Comparison of ENCODE assay signal across 8 cellular contexts in genomic region chr1:44674113-44675000, GRCh38. TPM values are rescaled to one million over a fixed set of nuclear protein-coding genes. Genes with fewer than 3 reads are reported as not detected.
DNase-seq lines count a peak whose midpoint lies in the region; ATAC-seq and TF ChIP-seq lines count a peak whose summit lies in the region.

Gene ARMH1, plus strand, starts transcription at chr1:44674714. Its CDS starts 14,984 bp downstream, at chr1:44689698.
Gene TMEM53, minus strand, starts transcription at chr1:44674481. Its CDS starts 90 bp downstream, at chr1:44674391.

- peak within 1 kb of the TSS; percentile 59 for H3K4me3 ChIP-seq in BE2C (ENCODE audit: low read depth, low read length)

- peak within 1 kb of the TSS; percentile 97 for H3K27ac ChIP-seq in cingulate gyrus (ENCODE audit: low read depth, low read length)

- no peaks in the 10 kb centered on the region for H3K27me3 ChIP-seq in BE2C

- no peaks in the 10 kb centered on the region for H3K36me3 ChIP-seq in BE2C

- no peaks in the 10 kb centered on the region for H3K9me3 ChIP-seq in BE2C

- peak; percentile 95 for DNase-seq in BE2C
- DNase-seq in GM19238 (ENCODE audit: insufficient read length, low spot score) = peak; percentile 91
- peak; percentile 98 for DNase-seq in NCI-H510A (lab: John Stamatoyannopoulos, UW)
- DNase-seq in activated CD4-positive, alpha-beta T cell treated with anti-CD3 and anti-CD28 coated beads for 4 hours = peak; percentile 93 to 95
- peak; percentile 99 for DNase-seq in kidney tubule cell (ENCODE audit: low spot score)
- DNase-seq in stimulated activated CD4-positive, alpha-beta T cell treated with anti-CD3 and anti-CD28 coated beads, Interleukin-1b, Interleukin-23, amount 100 ng/mL, for 1 hour (ENCODE audit: low read depth in 2 of 2) = peak; percentile 90 to 95

- H3K4me1 ChIP-seq in BE2C = no peaks in the 10 kb centered on the region

- peak; percentile 94 for ATAC-seq in HG03439 (IDR thresholded peaks at IDR 0.05; ENCODE audit: unreplicated experiment)

- no peak for TF ChIP-seq CTCF in BE2C (IDR thresholded peaks at IDR 0.05; ENCODE audit: low read depth, low read length)

RNA-seq across cellular contexts. Expression of gene ARMH1, which starts in this region (rescaled TPM):
- not detected for polyA plus RNA-seq in BE2C (2012; ENCODE audit: insufficient read depth, insufficient read length, low read depth)

RNA-seq across cellular contexts. Expression of gene TMEM53, which starts in this region (rescaled TPM):
- polyA plus RNA-seq in BE2C (2012; ENCODE audit: insufficient read depth, insufficient read length, low read depth) = 1.3 TPM

Comparison
In these comparisons a context has a peak if more than half of its experiments do, and no peak if none do; other contexts are left out.
1. Peak in every context shown above with its lines: DNase-seq, ATAC-seq, H3K4me3 ChIP-seq and H3K27ac ChIP-seq.